21 cellular contexts compared by ENCODE assay signal in the genomic region with DNA sequence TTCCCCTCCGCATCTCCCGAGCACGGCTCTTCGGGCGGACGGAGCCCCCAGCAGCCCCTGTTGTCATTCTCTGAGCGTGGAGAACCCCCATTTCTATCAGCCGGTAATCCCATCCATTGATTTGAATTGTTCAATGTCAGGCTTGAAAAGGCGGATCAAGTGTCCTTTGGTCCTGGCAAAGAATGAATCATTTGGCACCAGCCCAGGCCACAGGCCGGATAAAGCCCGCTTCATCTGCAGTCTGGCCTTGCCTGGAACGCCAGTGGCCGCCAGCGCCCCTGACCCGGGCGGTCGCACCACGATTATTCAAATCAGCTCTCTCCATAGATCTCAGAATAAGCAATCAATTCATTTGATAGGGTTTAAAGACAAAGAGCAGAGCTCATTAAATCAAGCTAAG.
A peak's percentile ranks its signal among the peaks of the same experiment; 100 is the strongest.
DNase-seq lines count a peak whose midpoint lies in the region; ATAC-seq and TF ChIP-seq lines count a peak whose summit lies in the region.
"Had no signal": no experiment of that assay in that cellular context is flagged by ENCODE, and none has a peak within 500 bp of the region (broad histone marks: within the 10 kb centered on the region; RNA-seq: fewer than 3 reads in every experiment).

No MANE protein-coding gene starts in this region.

- TF ChIP-seq POLR2A in adrenal gland (IDR thresholded peaks at IDR 0.05) = no peak

- no peak for TF ChIP-seq CTCF in adrenal gland (IDR thresholded peaks at IDR 0.05)
- TF ChIP-seq CTCF in osteocyte (IDR thresholded peaks at IDR 0.05) = no peak

- no peaks in the 10 kb centered on the region for H3K27me3 ChIP-seq in adrenal gland
- H3K27me3 ChIP-seq: BLaER1 treated with 17β-estradiol and CSF1 and Interleukin-3, amounts not matched to agents 10 nM and 100 nM; spleen had no signal

- no peaks in the 10 kb centered on the region for H3K36me3 Mint-ChIP-seq in osteocyte (ENCODE audit: unreplicated experiment)

- no peak overlapping the region for H3K27ac ChIP-seq in adrenal gland
- H3K27ac ChIP-seq: BLaER1 treated with 17β-estradiol and CSF1 and Interleukin-3, amounts not matched to agents 10 nM and 100 nM had no signal

- no peak for ATAC-seq in HG03045 (IDR thresholded peaks at IDR 0.05; ENCODE audit: unreplicated experiment)
- ATAC-seq: GM12878; Panc1; stimulated activated naive CD8-positive, alpha-beta T cell treated with anti-CD3 and anti-CD28 coated beads, Interleukin-15, Interleukin-2, amounts not matched to agents 100 U/mL and 50 U/mL, for 24 hours had no signal

- no peak overlapping the region for H3K27ac Mint-ChIP-seq in osteocyte (ENCODE audit: unreplicated experiment)
- H3K27ac Mint-ChIP-seq: activated naive CD8-positive, alpha-beta T cell; progenitor cell of endocrine pancreas; T-helper 1 cell treated with Interleukin-12 subunit alpha and Interleukin-12 subunit beta and Interleukin-4 antibody, amounts not matched to agents 30 μg/mL and 1 μg/mL, for 36 hours had no signal

- H3K9me3 Mint-ChIP-seq in osteocyte (ENCODE audit: unreplicated experiment) = no peaks in the 10 kb centered on the region
- H3K9me3 Mint-ChIP-seq: central memory CD8-positive, alpha-beta T cell; T-helper 1 cell treated with Interleukin-12 subunit alpha and Interleukin-12 subunit beta and Interleukin-4 antibody, amounts not matched to agents 30 μg/mL and 1 μg/mL, for 36 hours had no signal

- DNase-seq in COLO668 (lab: John Stamatoyannopoulos, UW; ENCODE audit: unreplicated experiment) = peak; percentile 47
- DNase-seq in HS-27A (ENCODE audit: low read depth) = peak; percentile 1
- peak; percentile 70 to 86 (median 82) for DNase-seq in adrenal gland
- peak; percentile 73 to 86 for DNase-seq in lung microvascular endothelial cell (ENCODE audit: low read depth in 2 of 2)
- DNase-seq in stimulated activated naive CD4-positive, alpha-beta T cell (lab: John Stamatoyannopoulos, UW) = no peak
- DNase-seq in osteocyte (ENCODE audit: extremely low spot score, unreplicated experiment) = no peak
- DNase-seq in cerebellar nuclear complex (lab: John Stamatoyannopoulos, UW) = no peak
- DNase-seq: activated CD4-positive, alpha-beta T cell treated with anti-CD3 and anti-CD28 coated beads for 1 hour; KBM-7; NCI-H1417 treated with DMSO at 0.1 percent for 48 hours; NCI-H524 treated with DMSO at 0.1 percent for 48 hours; spleen; stimulated activated naive CD8-positive, alpha-beta T cell treated with anti-CD3 and anti-CD28 coated beads, Interleukin-15, Interleukin-2, amounts not matched to agents 100 U/mL and 50 U/mL, for 24 hours had no signal

- intact Hi-C loops in adrenal gland (cut with DNase I) = no loop called here

- H3K9me3 ChIP-seq in adrenal gland (replicated peaks in 1 of 3) = no peaks in the 10 kb centered on the region
- H3K9me3 ChIP-seq: BLaER1 treated with 17β-estradiol and CSF1 and Interleukin-3, amounts not matched to agents 10 nM and 100 nM; spleen had no signal

- H3K4me3 ChIP-seq in adrenal gland = no peak overlapping the region
- H3K4me3 ChIP-seq: BLaER1 treated with 17β-estradiol and CSF1 and Interleukin-3, amounts not matched to agents 10 nM and 100 nM; GM12878; spleen had no signal

- H3K36me3 ChIP-seq in adrenal gland (replicated peaks in 1 of 2) = no peaks in the 10 kb centered on the region

- no peaks in the 10 kb centered on the region for H3K27me3 Mint-ChIP-seq in osteocyte (ENCODE audit: unreplicated experiment)
- H3K27me3 Mint-ChIP-seq: activated naive CD8-positive, alpha-beta T cell; central memory CD8-positive, alpha-beta T cell had no signal

- no peaks in the 10 kb centered on the region for H3K4me1 Mint-ChIP-seq in osteocyte (ENCODE audit: unreplicated experiment)
- H3K4me1 Mint-ChIP-seq: central memory CD8-positive, alpha-beta T cell had no signal

- H3K4me1 ChIP-seq in adrenal gland (replicated peaks in 1 of 2) = no peaks in the 10 kb centered on the region

- WGBS in adrenal gland, 4 donors = 44 to 47% (median 46%) methylated on average over 18 of the region's 18 CpGs

- H3K4me3 Mint-ChIP-seq in osteocyte (ENCODE audit: unreplicated experiment) = no peak overlapping the region
- H3K4me3 Mint-ChIP-seq: activated naive CD8-positive, alpha-beta T cell; central memory CD8-positive, alpha-beta T cell; T-helper 1 cell treated with Interleukin-12 subunit alpha and Interleukin-12 subunit beta and Interleukin-4 antibody, amounts not matched to agents 30 μg/mL and 1 μg/mL, for 36 hours had no signal

Comparison
In these comparisons a context has a peak if more than half of its experiments do, and no peak if none do; other contexts are left out.
1. DNase-seq: peak in COLO668 (single experiment), HS-27A (single experiment), adrenal gland (7 of 7) and lung microvascular endothelial cell (2 of 2); none in stimulated activated naive CD4-positive, alpha-beta T cell (0 of 6), osteocyte (single experiment) and cerebellar nuclear complex (0 of 2).